ENCODE assay signal across 8 cellular contexts in genomic region chr17:7294614-7295153, GRCh38. TPM values are rescaled to one million over a fixed set of nuclear protein-coding genes. Genes with fewer than 3 reads are reported as not detected.
DNase-seq lines count a peak whose midpoint lies in the region; ATAC-seq, FAIRE-seq and TF ChIP-seq lines count a peak whose summit lies in the region.

TSS of gene YBX2 (minus strand) at chr17:7294639. CDS start at chr17:7294500, 139 bp downstream.

- CTCF ChIA-PET in GM12878 (lab: Yijun Ruan, JAX), result no interaction called here

- ATAC-seq in GM12878 (peak; percentile 65), HG02884 (IDR thresholded peaks at IDR 0.05; ENCODE audit: unreplicated experiment) (no peak)

- H3K79me2 ChIP-seq in GM12878 (ENCODE audit: control insufficient read depth, insufficient read depth, low read length), result no peaks in the 10 kb centered on the region

- H3K27me3 ChIP-seq in GM12878 (replicated peaks in 1 of 2; ENCODE audit: control insufficient read depth in 2 of 2, insufficient read depth in 2 of 2, low read length in 1 of 2), result peaks cover 3 to 5% of the 10 kb centered on the region in 2 experiments

- TF ChIP-seq POLR2A in GM12878 (IDR thresholded peaks at IDR 0.05; ENCODE audit: low read depth, low read length), result no peak

- RAD21 ChIA-PET in GM12878 (lab: Charles Lee; ENCODE audit: unreplicated experiment), result no interaction called here

- SMC1A ChIA-PET in GM12878 (lab: Charles Lee; ENCODE audit: uncharacterized antibody, unreplicated experiment), result no interaction called here

- TF ChIP-seq RAD21 in GM12878 (IDR thresholded peaks at IDR 0.05; ENCODE audit: insufficient read depth, low read depth, low read length), result no peak

- POLR2A ChIA-PET in GM12878 (lab: Charles Lee), result no interaction called here

- in situ Hi-C loops in G401 (cut with HindIII; ENCODE audit: low sequenced_read_pairs), result no loop called here
- in situ Hi-C loops in GM12878 (cut with MboI), result loop anchor here (5.0 kb wide), 1 partner anchor 252 kb away; the partner anchor contains the start of gene SLC16A11

- peak; percentile 47 for DNase-seq in G401 (ENCODE audit: low spot score)
- peak; percentile 23 for DNase-seq in MV-4-11 (lab: John Stamatoyannopoulos, UW)
- peak; percentile 58 to 83 (median 62) for DNase-seq in T-helper 2 cell
- no peak for DNase-seq in GM12878 (ENCODE audit: low read depth, low spot score)
- peak; percentile 41 for DNase-seq in iris pigment epithelial cell (ENCODE audit: low read depth)
- peak; percentile 61 to 74 for DNase-seq in stimulated activated CD4-positive, alpha-beta T cell treated with anti-CD3 and anti-CD28 coated beads, Interleukin-2, amount 100 ng/mL, for 48 hours
- DNase-seq in NK-92 (lab: John Stamatoyannopoulos, UW; ENCODE audit: unreplicated experiment), result no peak

- peak within 1 kb of the TSS; percentile 94 for H3K4me2 ChIP-seq in GM12878 (ENCODE audit: control insufficient read depth, insufficient read depth)

- H3K9me3 ChIP-seq in GM12878 (replicated peaks; ENCODE audit: control insufficient read depth, insufficient read depth, low read length), result no peaks in the 10 kb centered on the region

- TF ChIP-seq CTCF in GM12878 (IDR thresholded peaks at IDR 0.05 in 2 of 3, conservative IDR thresholded peaks at IDR 0.05 in 1 of 3; ENCODE audit: control insufficient read depth in 2 of 3, extremely low read depth in 1 of 3, insufficient read depth in 1 of 3, low read depth in 3 of 3, low read length in 3 of 3), result no peak

- BruUV-seq in GM12878 (replicated peaks; lab: Mats Ljungman, UMichigan), result no TSS peak

- 2% methylated on average over 27 of the region's 57 CpGs for WGBS in GM12878 (ENCODE audit: insufficient coverage, insufficient replicate concordance, low lambda C conversion rate, missing lambda C conversion rate)

- no peak within 1 kb of the TSS for H3K27ac ChIP-seq in GM12878 (ENCODE audit: control insufficient read depth, insufficient read depth)

- no peak within 1 kb of the TSS for H3K9ac ChIP-seq in GM12878 (ENCODE audit: control insufficient read depth, insufficient read depth, low read length)

- H3K4me3 ChIP-seq in GM12878, result peak within 1 kb of the TSS; percentile 22; the same call in 1 of the 2 replicates

- no peaks in the 10 kb centered on the region for H4K20me1 ChIP-seq in GM12878 (ENCODE audit: control insufficient read depth, insufficient read depth)

- peaks cover 3% of the 10 kb centered on the region for H3K4me1 ChIP-seq in GM12878 (ENCODE audit: control insufficient read depth, insufficient read depth, low read length)

- H3K36me3 ChIP-seq in GM12878 (ENCODE audit: control insufficient read depth in 2 of 2, insufficient read depth in 2 of 2, low read length in 1 of 2), result no peaks in the 10 kb centered on the region

- no peak for TF ChIP-seq EP300 in GM12878 (IDR thresholded peaks at IDR 0.05; ENCODE audit: borderline replicate concordance in 1 of 2, control insufficient read depth in 1 of 2, low read depth in 2 of 2, low read length in 2 of 2)

- intact Hi-C loops in GM12878 (cut with micrococcal nuclease; ENCODE audit: unreplicated experiment), result loop anchor here (5.0 kb wide), 1 partner anchor 82 kb away; no protein-coding TSS in a partner anchor

- no peak for FAIRE-seq in GM12878 (lab: Jason Lieb, UNC)

- H2AFZ ChIP-seq in GM12878 (ENCODE audit: control insufficient read depth, low read depth, low read length), result peak within 1 kb of the TSS; percentile 39; the same call in 1 of the 2 replicates

TF ChIP-seq in GM12878, 131 proteins besides CTCF, POLR2A, EP300 and RAD21:
- TF ChIP-seq USF2 (IDR thresholded peaks at IDR 0.05; ENCODE audit: borderline replicate concordance, low read depth, low read length) (peak; percentile 21; the same call in 1 of the 2 replicates), E2F4 (IDR thresholded peaks at IDR 0.05; ENCODE audit: low read depth, low read length) (peak; percentile 72), USF1 (IDR thresholded peaks at IDR 0.05; ENCODE audit: borderline replicate concordance, extremely low read length, insufficient read depth, low read depth, low read length) (peak; percentile 73), NR2C1 (IDR thresholded peaks at IDR 0.05) (no peak), TBL1XR1 (IDR thresholded peaks at IDR 0.05; ENCODE audit: low read depth, low read length) (no peak), IRF5 (IDR thresholded peaks at IDR 0.05; ENCODE audit: borderline replicate concordance) (no peak), CBFB (IDR thresholded peaks at IDR 0.05; ENCODE audit: low read depth) (no peak)

RNA-seq across cellular contexts. Expression of gene YBX2, which starts in this region (rescaled TPM):
- 20.5 and 20.9 TPM in 2 replicates for total RNA-seq in G401 (2014; rRNA removed; shearing (Covaris generic))
- not detected in 2 replicates for total RNA-seq in GM12878 (2013; cell fraction: nucleolus; rRNA removed)
- total RNA-seq in GM12878 (2014; rRNA removed) (not detected in 2 replicates), GM12878 (2014; rRNA removed; fragmentation: Illumina TruSeq; extraction: Trizol) (not detected in 2 replicates), GM12878 (2021) (not detected in 2 replicates)
- not detected for polyA plus RNA-seq in GM12878 (2011; ENCODE audit: low read depth)
- polyA plus RNA-seq in GM12878 (2011; rRNA removed) (not detected in 2 replicates), GM12878 (2014; fragmentation: Illumina TruSeq; extraction: Trizol) (not detected in 2 replicates), GM12878 (2014; fragmentation: Nextera tagmentation; extraction: Ambion mirVana) (not detected), GM12878 (2014; rRNA removed) (not detected in 2 replicates), GM12878 (2016; fragmentation: Nextera tagmentation; extraction: Ambion mirVana) (not detected)
- polyA plus RNA-seq in GM12878 (2011; cell fraction: cytosol; rRNA removed), result not detected in 2 replicates
- polyA plus RNA-seq in GM12878 (2011; cell fraction: nucleus; rRNA removed), result not detected in 2 replicates
- 0.08 TPM in 1 of 2 replicates, not detected in the other for polyA plus RNA-seq in GM12878 (2012)
- polyA minus RNA-seq in GM12878 (2011; rRNA and poly(A)+ RNA removed), result not detected in 2 replicates
- not detected in 2 replicates for polyA minus RNA-seq in GM12878 (2011; cell fraction: cytosol; rRNA and poly(A)+ RNA removed)
- polyA minus RNA-seq in GM12878 (2011; cell fraction: nucleus; rRNA and poly(A)+ RNA removed), result not detected in 2 replicates

Comparison
In these comparisons a context has a peak if more than half of its experiments do, and no peak if none do; other contexts are left out.
1. RNA of gene YBX2 (total RNA-seq): 20.5 to 20.9 TPM in G401; not detected in GM12878; every median in the first group is over 10 times any median in the second.
2. Peak in ATAC-seq, H3K4me3 ChIP-seq and H3K4me2 ChIP-seq in GM12878; RNA of the gene not detected or under 1 TPM.
3. DNase-seq: peak in G401 (single experiment), MV-4-11 (single experiment), T-helper 2 cell (5 of 5), iris pigment epithelial cell (single experiment) and stimulated activated CD4-positive, alpha-beta T cell treated with anti-CD3 and anti-CD28 coated beads, Interleukin-2, amount 100 ng/mL, for 48 hours (2 of 2); none in GM12878 (single experiment) and NK-92 (single experiment).